8 cellular contexts compared by ENCODE assay signal in genomic region chr5:178940569-178941360, GRCh38. TPM values are rescaled to one million over a fixed set of nuclear protein-coding genes. Genes with fewer than 3 reads are reported as not detected.
DNase-seq lines count a peak whose midpoint lies in the region; ATAC-seq and TF ChIP-seq lines count a peak whose summit lies in the region.

ZNF454 (plus strand) TSS chr5:178941198; CDS start chr5:178942792, 1,594 bp downstream.

- H3K4me1 ChIP-seq in BE2C: no peaks in the 10 kb centered on the region

- H3K27me3 ChIP-seq in BE2C: no peaks in the 10 kb centered on the region

- H3K36me3 ChIP-seq in BE2C: no peaks in the 10 kb centered on the region

- peak; percentile 56; the same call in 2 of the 3 replicates for ATAC-seq in SK-N-SH treated with all-trans-retinoic acid at 6 μM for 48 hours
- no peak for ATAC-seq in HG03354 (IDR thresholded peaks at IDR 0.05; ENCODE audit: poor library complexity, severe bottlenecking, unreplicated experiment)

- peaks cover 8% of the 10 kb centered on the region for H3K9me3 ChIP-seq in BE2C

- DNase-seq in BE2C (peak; percentile 89), globus pallidus (ENCODE audit: low spot score) (peak; percentile 96), occipital lobe (lab: John Stamatoyannopoulos, UW) (peak; percentile 95), DMS53 (lab: John Stamatoyannopoulos, UW) (no peak), COR-L47 (lab: John Stamatoyannopoulos, UW) (no peak)
- no peak for DNase-seq in activated CD4-positive, alpha-beta T cell treated with anti-CD3 and anti-CD28 coated beads, Interleukin-2, amount 50 U/mL, for 4 hours

- H3K4me3 ChIP-seq in BE2C (ENCODE audit: low read depth, low read length): peak within 1 kb of the TSS; percentile 51

- no peak for TF ChIP-seq CTCF in BE2C (IDR thresholded peaks at IDR 0.05; ENCODE audit: low read depth, low read length)

TF ChIP-seq in SK-N-SH treated with all-trans-retinoic acid at 6 μM for 48 hours, 23 proteins besides CTCF, POLR2A, EP300 and RAD21:
- no peak for TF ChIP-seq CSRNP3 (CRISPR knock-in tag; IDR thresholded peaks at IDR 0.05)
- TF ChIP-seq ZNF565 (CRISPR knock-in tag; conservative IDR thresholded peaks at IDR 0.05; ENCODE audit: low read depth): no peak
- no peak for TF ChIP-seq TSHZ2 (CRISPR knock-in tag; IDR thresholded peaks at IDR 0.05)
- no peak for TF ChIP-seq ZNF8 (CRISPR knock-in tag; IDR thresholded peaks at IDR 0.05)
- no peak for TF ChIP-seq SNAI2 (CRISPR knock-in tag; IDR thresholded peaks at IDR 0.05)
- TF ChIP-seq ZFP3 (CRISPR knock-in tag; IDR thresholded peaks at IDR 0.05): no peak
- TF ChIP-seq TCF4 (CRISPR knock-in tag; IDR thresholded peaks at IDR 0.05; ENCODE audit: borderline replicate concordance): no peak
- no peak for TF ChIP-seq ISL1 (CRISPR knock-in tag; IDR thresholded peaks at IDR 0.05)
- TF ChIP-seq GLIS3 (CRISPR knock-in tag; IDR thresholded peaks at IDR 0.05): no peak
- TF ChIP-seq TOX (CRISPR knock-in tag; IDR thresholded peaks at IDR 0.05; ENCODE audit: borderline replicate concordance): no peak
- no peak for TF ChIP-seq ESRRG (CRISPR knock-in tag; IDR thresholded peaks at IDR 0.05)
- no peak for TF ChIP-seq CSDC2 (CRISPR knock-in tag; IDR thresholded peaks at IDR 0.05)
- TF ChIP-seq RARB (CRISPR knock-in tag; IDR thresholded peaks at IDR 0.05): no peak
- TF ChIP-seq BACH2 (CRISPR knock-in tag; IDR thresholded peaks at IDR 0.05; ENCODE audit: borderline replicate concordance): no peak
- no peak for TF ChIP-seq ZNF70 (CRISPR knock-in tag; IDR thresholded peaks at IDR 0.05)
- TF ChIP-seq ZC3H10 (CRISPR knock-in tag; IDR thresholded peaks at IDR 0.05): no peak
- no peak for TF ChIP-seq OSR1 (CRISPR knock-in tag; IDR thresholded peaks at IDR 0.05)
- no peak for TF ChIP-seq PPARA (CRISPR knock-in tag; IDR thresholded peaks at IDR 0.05; ENCODE audit: borderline replicate concordance)
- TF ChIP-seq, protein P1, sequence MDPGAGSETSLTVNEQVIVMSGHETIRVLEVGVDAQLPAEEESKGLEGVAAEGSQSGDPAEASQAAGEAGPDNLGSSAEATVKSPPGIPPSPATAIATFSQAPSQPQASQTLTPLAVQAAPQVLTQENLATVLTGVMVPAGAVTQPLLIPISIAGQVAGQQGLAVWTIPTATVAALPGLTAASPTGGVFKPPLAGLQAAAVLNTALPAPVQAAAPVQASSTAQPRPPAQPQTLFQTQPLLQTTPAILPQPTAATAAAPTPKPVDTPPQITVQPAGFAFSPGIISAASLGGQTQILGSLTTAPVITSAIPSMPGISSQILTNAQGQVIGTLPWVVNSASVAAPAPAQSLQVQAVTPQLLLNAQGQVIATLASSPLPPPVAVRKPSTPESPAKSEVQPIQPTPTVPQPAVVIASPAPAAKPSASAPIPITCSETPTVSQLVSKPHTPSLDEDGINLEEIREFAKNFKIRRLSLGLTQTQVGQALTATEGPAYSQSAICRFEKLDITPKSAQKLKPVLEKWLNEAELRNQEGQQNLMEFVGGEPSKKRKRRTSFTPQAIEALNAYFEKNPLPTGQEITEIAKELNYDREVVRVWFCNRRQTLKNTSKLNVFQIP (CRISPR knock-in tag; IDR thresholded peaks at IDR 0.05; ENCODE audit: borderline replicate concordance, low read depth): no peak

RNA-seq across cellular contexts. Expression of gene ZNF454, which starts in this region (rescaled TPM):
- 1.8 TPM for polyA plus RNA-seq in BE2C (2012; ENCODE audit: insufficient read depth, insufficient read length, low read depth)
- 9.8 TPM for total RNA-seq in occipital lobe

Comparison
In these comparisons a context has a peak if more than half of its experiments do, and no peak if none do; other contexts are left out.
1. DNase-seq: peak in BE2C (single experiment), globus pallidus (single experiment) and occipital lobe (single experiment); none in DMS53 (single experiment), activated CD4-positive, alpha-beta T cell treated with anti-CD3 and anti-CD28 coated beads, Interleukin-2, amount 50 U/mL, for 4 hours (0 of 2) and COR-L47 (single experiment).